ENCODE assay signal across 8 cellular contexts in the genomic region with DNA sequence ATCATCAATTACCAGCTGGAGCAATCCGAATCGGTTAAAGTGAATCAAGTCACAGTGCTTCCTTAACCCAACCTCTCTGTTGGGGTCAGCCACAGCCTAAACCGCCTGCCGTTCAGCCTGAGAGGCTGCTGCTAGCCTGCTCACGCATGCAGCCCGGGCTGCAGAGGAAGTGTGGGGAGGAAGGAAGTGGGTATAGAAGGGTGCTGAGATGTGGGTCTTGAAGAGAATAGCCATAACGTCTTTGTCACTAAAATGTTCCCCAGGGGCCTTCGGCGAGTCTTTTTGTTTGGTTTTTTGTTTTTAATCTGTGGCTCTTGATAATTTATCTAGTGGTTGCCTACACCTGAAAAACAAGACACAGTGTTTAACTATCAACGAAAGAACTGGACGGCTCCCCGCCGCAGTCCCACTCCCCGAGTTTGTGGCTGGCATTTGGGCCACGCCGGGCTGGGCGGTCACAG. TPM values are rescaled to one million over a fixed set of nuclear protein-coding genes. Genes with fewer than 3 reads are reported as not detected.
DNase-seq lines count a peak whose midpoint lies in the region; ATAC-seq and TF ChIP-seq lines count a peak whose summit lies in the region.

No MANE protein-coding gene starts in this region.

- peaks cover 42% of the 10 kb centered on the region for H3K27me3 ChIP-seq in OCI-LY3 (ENCODE audit: low read depth, low read length)
- peaks cover 0 to 31% (median 6%) of the 10 kb centered on the region in 3 donors for H3K27me3 ChIP-seq in psoas muscle (ENCODE audit: insufficient read depth in 3 of 3, low read length in 2 of 3)

- no peaks in the 10 kb centered on the region for H4K20me1 ChIP-seq in OCI-LY3 (ENCODE audit: insufficient read depth, low read length)

- no peaks in the 10 kb centered on the region for H3K79me2 ChIP-seq in OCI-LY3 (ENCODE audit: low read length)

- peaks cover 11% of the 10 kb centered on the region for H3K4me1 ChIP-seq in OCI-LY3 (ENCODE audit: low read length)
- no peaks in the 10 kb centered on the region for H3K4me1 ChIP-seq in psoas muscle

- H3K4me2 ChIP-seq in OCI-LY3 (ENCODE audit: low read length) = peak overlapping the region; percentile 96

- H3K9me3 ChIP-seq in OCI-LY3 (ENCODE audit: insufficient read depth, low read length) (no peaks in the 10 kb centered on the region), psoas muscle (no peaks in the 10 kb centered on the region)

- TF ChIP-seq CTCF in OCI-LY3 (IDR thresholded peaks at IDR 0.05; ENCODE audit: low read depth, low read length) (no peak), psoas muscle (IDR thresholded peaks at IDR 0.05) (no peak)

- DNase-seq in activated T-helper 1 cell treated with anti-CD3 and anti-CD28 coated beads, Interleukin-2, amount 50 U/mL, for 16 hours (ENCODE audit: low read depth in 1 of 2, low spot score in 1 of 2) = peak; percentile 46 to 60
- DNase-seq in Right ventricle myocardium superior = peak; percentile 64
- peak; percentile 30 to 65 for DNase-seq in psoas muscle
- DNase-seq in NCI-H1092 (lab: John Stamatoyannopoulos, UW) = no peak
- no peak for DNase-seq in NCI-H1092 treated with DMSO at 0.1 percent for 48 hours (lab: John Stamatoyannopoulos, UW)

- H3K9ac ChIP-seq in OCI-LY3 (ENCODE audit: low read length) = peak overlapping the region; percentile 75

- ATAC-seq in GM18858 (IDR thresholded peaks at IDR 0.05; ENCODE audit: unreplicated experiment) = peak; percentile 80
- ATAC-seq in HG02938 (IDR thresholded peaks at IDR 0.05; ENCODE audit: unreplicated experiment) = peak; percentile 69
- peak; percentile 80 for ATAC-seq in Right ventricle myocardium superior (ENCODE audit: poor library complexity)
- peak in 2 of 4 donors; percentile 63 for ATAC-seq in psoas muscle

- peak overlapping the region; percentile 97 for H2AFZ ChIP-seq in OCI-LY3 (ENCODE audit: low read depth, low read length)

- no peak overlapping the region for H3K27ac ChIP-seq in OCI-LY3 (ENCODE audit: low read length)
- H3K27ac ChIP-seq in psoas muscle = no peak overlapping the region

- intact Hi-C loops in Right ventricle myocardium superior (cut with DNase I) (no loop called here), psoas muscle (cut with DNase I) (no loop called here)

- H3K36me3 ChIP-seq in OCI-LY3 (replicated peaks; ENCODE audit: low read depth, low read length) (no peaks in the 10 kb centered on the region), psoas muscle (ENCODE audit: insufficient read depth in 1 of 2, low read depth in 1 of 2) (no peaks in the 10 kb centered on the region)

- 5% methylated on average over 17 of the region's 17 CpGs for WGBS in psoas muscle, 3 donors

- peak overlapping the region; percentile 88 for H3K4me3 ChIP-seq in OCI-LY3 (ENCODE audit: low read length)
- H3K4me3 ChIP-seq in psoas muscle = peak overlapping the region; percentile 59

RNA-seq across cellular contexts. Expression of a gene that starts 0.5 kb away (rescaled TPM):
- total RNA-seq in Right ventricle myocardium superior (0.89 TPM), psoas muscle (1 to 10 TPM in 3 of 4 donors, under 1 TPM in 1; 0.85 to 2.6 (median 1.8) TPM)
- polyA plus RNA-seq in psoas muscle = under 1 TPM; 0.16 to 0.27 (median 0.20) TPM

Comparison
In these comparisons a context has a peak if more than half of its experiments do, and no peak if none do; other contexts are left out.
1. DNase-seq: peak in activated T-helper 1 cell treated with anti-CD3 and anti-CD28 coated beads, Interleukin-2, amount 50 U/mL, for 16 hours (2 of 2), Right ventricle myocardium superior (single experiment) and psoas muscle (2 of 2); none in NCI-H1092 (single experiment) and NCI-H1092 treated with DMSO at 0.1 percent for 48 hours (single experiment).